Comparison of ENCODE assay signal across 1 cellular context in genomic region chr12:12992418-12993175, GRCh38.
TF ChIP-seq lines count a peak whose summit lies in the region.

No MANE protein-coding gene starts in this region.

TF ChIP-seq in GM23338, 12 proteins besides CTCF, POLR2A, EP300 and RAD21 (continued from another document):
- TF ChIP-seq EZH2phosphoT487 (IDR thresholded peaks at IDR 0.05; ENCODE audit: unreplicated experiment) (no peak), ZNF331 (CRISPR knock-in tag; IDR thresholded peaks at IDR 0.05; ENCODE audit: low read depth) (no peak), STAT1 (IDR thresholded peaks at IDR 0.05; ENCODE audit: unreplicated experiment) (no peak), ZNF114 (CRISPR knock-in tag; IDR thresholded peaks at IDR 0.05) (no peak), POLR2AphosphoS5 (IDR thresholded peaks at IDR 0.05; ENCODE audit: low read depth) (no peak), EZH2 (IDR thresholded peaks at IDR 0.05; ENCODE audit: low read depth, unreplicated experiment) (no peak)
- TF ChIP-seq, protein P1, sequence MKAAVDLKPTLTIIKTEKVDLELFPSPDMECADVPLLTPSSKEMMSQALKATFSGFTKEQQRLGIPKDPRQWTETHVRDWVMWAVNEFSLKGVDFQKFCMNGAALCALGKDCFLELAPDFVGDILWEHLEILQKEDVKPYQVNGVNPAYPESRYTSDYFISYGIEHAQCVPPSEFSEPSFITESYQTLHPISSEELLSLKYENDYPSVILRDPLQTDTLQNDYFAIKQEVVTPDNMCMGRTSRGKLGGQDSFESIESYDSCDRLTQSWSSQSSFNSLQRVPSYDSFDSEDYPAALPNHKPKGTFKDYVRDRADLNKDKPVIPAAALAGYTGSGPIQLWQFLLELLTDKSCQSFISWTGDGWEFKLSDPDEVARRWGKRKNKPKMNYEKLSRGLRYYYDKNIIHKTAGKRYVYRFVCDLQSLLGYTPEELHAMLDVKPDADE (IDR thresholded peaks at IDR 0.05) = no peak
